In the genomic region with DNA sequence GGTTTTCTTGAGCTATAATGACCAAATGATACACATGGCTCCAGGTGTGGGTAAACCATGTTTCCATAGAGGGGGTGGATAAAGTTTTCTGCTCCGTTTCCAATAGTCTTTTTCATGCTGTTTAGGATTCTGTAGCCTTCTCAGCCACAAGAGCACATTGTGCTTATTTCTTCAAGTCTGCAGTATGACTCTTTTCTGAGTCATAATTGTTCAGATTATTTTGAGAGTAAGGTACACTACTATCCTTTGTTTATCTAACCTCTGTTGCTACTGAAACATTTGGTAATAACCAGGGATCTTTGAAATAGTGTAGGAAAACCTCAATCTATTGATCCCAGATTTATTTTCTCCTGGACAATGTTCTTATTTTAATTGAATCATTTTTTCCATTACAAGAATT, we compare ENCODE assay signal across 20 cellular contexts.
DNase-seq lines count a peak whose midpoint lies in the region; ATAC-seq and TF ChIP-seq lines count a peak whose summit lies in the region.
"Had no signal": no experiment of that assay in that cellular context is flagged by ENCODE, and none has a peak within 500 bp of the region (broad histone marks: within the 10 kb centered on the region; RNA-seq: fewer than 3 reads in every experiment).

No MANE protein-coding gene starts in this region.

- peaks cover 2 to 32% (median 8%) of the 10 kb centered on the region in 11 donors for H3K9me3 Mint-ChIP-seq in naive thymus-derived CD4-positive, alpha-beta T cell

- H3K27ac ChIP-seq in naive thymus-derived CD4-positive, alpha-beta T cell (ENCODE audit: low read depth, low read length) = no peak overlapping the region
- H3K27ac ChIP-seq: right lobe of liver had no signal

- no peak overlapping the region for H3K27ac Mint-ChIP-seq in naive thymus-derived CD4-positive, alpha-beta T cell
- H3K27ac Mint-ChIP-seq: activated CD4-positive, alpha-beta memory T cell treated with anti-CD3 and anti-CD28 coated beads for 36 hours; B cell; stimulated activated effector memory CD8-positive, alpha-beta T cell treated with anti-CD3 and anti-CD28 coated beads, Interleukin-12 subunit alpha, Interleukin-12 subunit beta, amount 100 ng/mL, for 72 hours had no signal

- no peaks in the 10 kb centered on the region for H3K36me3 ChIP-seq in naive thymus-derived CD4-positive, alpha-beta T cell (ENCODE audit: control insufficient read depth in 2 of 3, insufficient read depth in 3 of 3, low read length in 3 of 3)
- H3K36me3 ChIP-seq: right lobe of liver had no signal

- DNase-seq in Daoy (ENCODE audit: low read depth) (peak; percentile 49), RPMI7951 (ENCODE audit: low read depth) (peak; percentile 74), fibroblast of gingiva (ENCODE audit: low read depth) (peak; percentile 62), retinal pigment epithelial cell (ENCODE audit: low read depth) (peak; percentile 48)
- no peak for DNase-seq in naive thymus-derived CD4-positive, alpha-beta T cell
- DNase-seq: activated CD4-positive, alpha-beta memory T cell treated with anti-CD3 and anti-CD28 coated beads for 36 hours; amniotic stem cell; DMS153; KBM-7; mesendoderm; NCI-H1436 treated with DMSO at 0.1 percent for 48 hours; NCI-H446; right lobe of liver; trophoblast cell had no signal

- no peak overlapping the region for H3K4me3 Mint-ChIP-seq in naive thymus-derived CD4-positive, alpha-beta T cell
- H3K4me3 Mint-ChIP-seq: activated CD4-positive, alpha-beta memory T cell treated with anti-CD3 and anti-CD28 coated beads for 36 hours; B cell; neural crest cell; stimulated activated effector memory CD8-positive, alpha-beta T cell treated with anti-CD3 and anti-CD28 coated beads, Interleukin-12 subunit alpha, Interleukin-12 subunit beta, amount 100 ng/mL, for 72 hours had no signal

- H3K9me3 ChIP-seq in naive thymus-derived CD4-positive, alpha-beta T cell (ENCODE audit: control insufficient read depth in 2 of 3, low read length in 3 of 3) = no peaks in the 10 kb centered on the region
- H3K9me3 ChIP-seq: right lobe of liver had no signal

- H3K36me3 Mint-ChIP-seq in naive thymus-derived CD4-positive, alpha-beta T cell = no peaks in the 10 kb centered on the region
- H3K36me3 Mint-ChIP-seq: activated CD4-positive, alpha-beta memory T cell treated with anti-CD3 and anti-CD28 coated beads for 36 hours; stimulated activated effector memory CD8-positive, alpha-beta T cell treated with anti-CD3 and anti-CD28 coated beads, Interleukin-12 subunit alpha, Interleukin-12 subunit beta, amount 100 ng/mL, for 72 hours had no signal

- CTCF ChIA-PET in naive thymus-derived CD4-positive, alpha-beta T cell (lab: Charles Lee) = no interaction called here

- no peaks in the 10 kb centered on the region for H3K27me3 ChIP-seq in naive thymus-derived CD4-positive, alpha-beta T cell (ENCODE audit: control insufficient read depth in 2 of 2, insufficient read depth in 2 of 2, low read length in 2 of 2)
- H3K27me3 ChIP-seq: right lobe of liver had no signal

- TF ChIP-seq CTCF in retinal pigment epithelial cell (conservative IDR thresholded peaks at IDR 0.05; ENCODE audit: low read depth, low read length) = no peak

- no peak overlapping the region for H3K4me3 ChIP-seq in retinal pigment epithelial cell (ENCODE audit: low read length)
- H3K4me3 ChIP-seq in naive thymus-derived CD4-positive, alpha-beta T cell (ENCODE audit: low read length) = no peak overlapping the region
- H3K4me3 ChIP-seq: right lobe of liver had no signal

- intact Hi-C loops in naive thymus-derived CD4-positive, alpha-beta T cell (cut with micrococcal nuclease) = no loop called here

- POLR2A ChIA-PET in naive thymus-derived CD4-positive, alpha-beta T cell (lab: Charles Lee) = no interaction called here

- no peaks in the 10 kb centered on the region for H3K4me1 ChIP-seq in naive thymus-derived CD4-positive, alpha-beta T cell (ENCODE audit: control insufficient read depth in 2 of 2, insufficient read depth in 2 of 2, low read length in 2 of 2)
- H3K4me1 ChIP-seq: right lobe of liver had no signal

- no peak for ATAC-seq in HG02885 (IDR thresholded peaks at IDR 0.05; ENCODE audit: poor library complexity, unreplicated experiment)
- ATAC-seq in GM19328 (IDR thresholded peaks at IDR 0.05; ENCODE audit: unreplicated experiment) = no peak
- no peak for ATAC-seq in GM21381 (IDR thresholded peaks at IDR 0.05; ENCODE audit: unreplicated experiment)
- no peak for ATAC-seq in naive thymus-derived CD4-positive, alpha-beta T cell
- ATAC-seq: right lobe of liver; stimulated activated effector memory CD8-positive, alpha-beta T cell treated with anti-CD3 and anti-CD28 coated beads, Interleukin-12 subunit alpha, Interleukin-12 subunit beta, amount 100 ng/mL, for 72 hours had no signal

- H3K4me1 Mint-ChIP-seq in naive thymus-derived CD4-positive, alpha-beta T cell = no peaks in the 10 kb centered on the region
- H3K4me1 Mint-ChIP-seq: B cell; stimulated activated effector memory CD8-positive, alpha-beta T cell treated with anti-CD3 and anti-CD28 coated beads, Interleukin-12 subunit alpha, Interleukin-12 subunit beta, amount 100 ng/mL, for 72 hours had no signal

- H3K27me3 Mint-ChIP-seq in naive thymus-derived CD4-positive, alpha-beta T cell = no peaks in the 10 kb centered on the region
- H3K27me3 Mint-ChIP-seq: activated CD4-positive, alpha-beta memory T cell treated with anti-CD3 and anti-CD28 coated beads for 36 hours; B cell had no signal

Comparison
In these comparisons a context has a peak if more than half of its experiments do, and no peak if none do; other contexts are left out.
1. DNase-seq: peak in Daoy (single experiment), RPMI7951 (single experiment), fibroblast of gingiva (single experiment) and retinal pigment epithelial cell (single experiment); none in naive thymus-derived CD4-positive, alpha-beta T cell (0 of 9).